In genomic region chr5:113156271-113156878, GRCh38 we compare ENCODE assay signal across 16 cellular contexts.
"Had no signal": no experiment of that assay in that cellular context is flagged by ENCODE, and none has a peak within 500 bp of the region (broad histone marks: within the 10 kb centered on the region; RNA-seq: fewer than 3 reads in every experiment).

No MANE protein-coding gene starts in this region.

- H3K27me3 ChIP-seq: colonic mucosa, gastrocnemius medialis, spleen, tibial artery, upper lobe of right lung had no signal

- H3K4me3 Mint-ChIP-seq: naive thymus-derived CD4-positive, alpha-beta T cell; nephron progenitor cell; stimulated activated memory B cell treated with anti-CD40 and anti-IgM and Interleukin-4, amounts not matched to agents 10 μg/mL and 1 μg/mL and 100 μg/mL, for 72 hours; stimulated activated naive CD8-positive, alpha-beta T cell treated with anti-CD3 and anti-CD28 coated beads, Interleukin-15, Interleukin-2, amounts not matched to agents 100 ng/mL and 50 ng/mL, for 24 hours had no signal

- H3K4me1 Mint-ChIP-seq: naive thymus-derived CD4-positive, alpha-beta T cell; stimulated activated memory B cell treated with anti-CD40 and anti-IgM and Interleukin-4, amounts not matched to agents 10 μg/mL and 1 μg/mL and 100 μg/mL, for 72 hours had no signal

- H3K27ac Mint-ChIP-seq: naive thymus-derived CD4-positive, alpha-beta T cell; stimulated activated memory B cell treated with anti-CD40 and anti-IgM and Interleukin-4, amounts not matched to agents 10 μg/mL and 1 μg/mL and 100 μg/mL, for 72 hours; stimulated activated naive CD8-positive, alpha-beta T cell treated with anti-CD3 and anti-CD28 coated beads, Interleukin-15, Interleukin-2, amounts not matched to agents 100 ng/mL and 50 ng/mL, for 24 hours had no signal

- H3K27me3 Mint-ChIP-seq: stimulated activated naive CD8-positive, alpha-beta T cell treated with anti-CD3 and anti-CD28 coated beads, Interleukin-15, Interleukin-2, amounts not matched to agents 100 ng/mL and 50 ng/mL, for 24 hours had no signal

- H3K9me3 ChIP-seq: colonic mucosa, gastrocnemius medialis, spleen, tibial artery, upper lobe of right lung had no signal

- ATAC-seq: gastrocnemius medialis; left colon; naive thymus-derived CD4-positive, alpha-beta T cell; sciatic nerve; stimulated activated memory B cell treated with anti-CD40 and anti-IgM and Interleukin-4, amounts not matched to agents 10 μg/mL and 1 μg/mL and 100 μg/mL, for 72 hours; upper lobe of right lung had no signal

- DNase-seq: cerebellar nuclear complex; colonic mucosa; dermis blood vessel endothelial cell; gastrocnemius medialis; left colon; naive thymus-derived CD4-positive, alpha-beta T cell; nephron progenitor cell; spleen; stimulated activated CD4-positive, alpha-beta T cell treated with anti-CD3 and anti-CD28 coated beads, Interleukin-15, amount 100 ng/mL, for 24 hours; stimulated activated CD4-positive, alpha-beta T cell treated with anti-CD3 and anti-CD28 coated beads, Interleukin-1b, Interleukin-23, amount 100 ng/mL, for 48 hours; stimulated activated CD4-positive, alpha-beta T cell treated with anti-CD3 and anti-CD28 coated beads, Interleukin-4, amount 100 ng/mL, for 24 hours; tibial artery; upper lobe of right lung had no signal

- H3K4me3 ChIP-seq: colonic mucosa, gastrocnemius medialis, spleen, tibial artery, upper lobe of right lung had no signal

- H3K4me1 ChIP-seq: colonic mucosa, tibial artery, upper lobe of right lung had no signal

- H3K36me3 ChIP-seq: colonic mucosa, gastrocnemius medialis, spleen, tibial artery, upper lobe of right lung had no signal

- H3K36me3 Mint-ChIP-seq: stimulated activated memory B cell treated with anti-CD40 and anti-IgM and Interleukin-4, amounts not matched to agents 10 μg/mL and 1 μg/mL and 100 μg/mL, for 72 hours had no signal

- H3K27ac ChIP-seq: colonic mucosa, gastrocnemius medialis, spleen, tibial artery, upper lobe of right lung had no signal

- H3K9me3 Mint-ChIP-seq: stimulated activated memory B cell treated with anti-CD40 and anti-IgM and Interleukin-4, amounts not matched to agents 10 μg/mL and 1 μg/mL and 100 μg/mL, for 72 hours; stimulated activated naive CD8-positive, alpha-beta T cell treated with anti-CD3 and anti-CD28 coated beads, Interleukin-15, Interleukin-2, amounts not matched to agents 100 ng/mL and 50 ng/mL, for 24 hours had no signal
